Comparison of ENCODE assay signal across 1 cellular context in the genomic region with DNA sequence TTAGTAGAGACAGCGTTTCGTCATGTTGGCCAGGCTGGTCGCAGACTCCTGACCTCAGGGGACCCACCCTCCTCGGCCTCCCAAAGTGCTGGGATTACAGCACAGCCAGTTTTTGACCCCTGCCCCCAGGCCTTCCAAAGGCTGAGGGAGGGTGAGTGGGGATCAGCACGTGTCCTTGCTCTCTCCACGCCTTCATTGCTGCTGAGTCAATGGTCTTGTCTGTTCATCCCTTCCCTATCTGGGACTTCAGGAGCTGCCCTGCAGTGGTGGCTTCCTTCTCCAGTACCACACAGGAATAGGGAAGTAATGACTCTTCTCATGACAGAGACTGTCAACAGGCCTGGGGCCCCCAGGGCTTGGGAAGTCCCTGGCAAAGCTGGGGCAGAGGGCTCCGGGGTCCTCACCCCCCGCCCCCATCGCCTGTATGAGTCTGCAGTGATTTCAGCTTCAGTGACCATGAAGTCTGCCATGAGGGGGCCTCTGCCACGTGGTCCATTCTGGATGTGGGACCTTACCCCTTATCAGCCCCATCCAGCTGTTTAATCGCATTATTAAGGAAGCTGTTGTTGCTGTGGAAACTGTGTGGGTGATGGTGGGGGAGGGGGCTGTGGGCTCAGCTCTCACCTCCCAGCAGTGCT.
TF ChIP-seq lines count a peak whose summit lies in the region.

No MANE protein-coding gene starts in this region.

TF ChIP-seq in HepG2, 621 proteins besides CTCF, POLR2A, EP300 and RAD21 (continued from another document and continues in another):
- TF ChIP-seq, protein P1, sequence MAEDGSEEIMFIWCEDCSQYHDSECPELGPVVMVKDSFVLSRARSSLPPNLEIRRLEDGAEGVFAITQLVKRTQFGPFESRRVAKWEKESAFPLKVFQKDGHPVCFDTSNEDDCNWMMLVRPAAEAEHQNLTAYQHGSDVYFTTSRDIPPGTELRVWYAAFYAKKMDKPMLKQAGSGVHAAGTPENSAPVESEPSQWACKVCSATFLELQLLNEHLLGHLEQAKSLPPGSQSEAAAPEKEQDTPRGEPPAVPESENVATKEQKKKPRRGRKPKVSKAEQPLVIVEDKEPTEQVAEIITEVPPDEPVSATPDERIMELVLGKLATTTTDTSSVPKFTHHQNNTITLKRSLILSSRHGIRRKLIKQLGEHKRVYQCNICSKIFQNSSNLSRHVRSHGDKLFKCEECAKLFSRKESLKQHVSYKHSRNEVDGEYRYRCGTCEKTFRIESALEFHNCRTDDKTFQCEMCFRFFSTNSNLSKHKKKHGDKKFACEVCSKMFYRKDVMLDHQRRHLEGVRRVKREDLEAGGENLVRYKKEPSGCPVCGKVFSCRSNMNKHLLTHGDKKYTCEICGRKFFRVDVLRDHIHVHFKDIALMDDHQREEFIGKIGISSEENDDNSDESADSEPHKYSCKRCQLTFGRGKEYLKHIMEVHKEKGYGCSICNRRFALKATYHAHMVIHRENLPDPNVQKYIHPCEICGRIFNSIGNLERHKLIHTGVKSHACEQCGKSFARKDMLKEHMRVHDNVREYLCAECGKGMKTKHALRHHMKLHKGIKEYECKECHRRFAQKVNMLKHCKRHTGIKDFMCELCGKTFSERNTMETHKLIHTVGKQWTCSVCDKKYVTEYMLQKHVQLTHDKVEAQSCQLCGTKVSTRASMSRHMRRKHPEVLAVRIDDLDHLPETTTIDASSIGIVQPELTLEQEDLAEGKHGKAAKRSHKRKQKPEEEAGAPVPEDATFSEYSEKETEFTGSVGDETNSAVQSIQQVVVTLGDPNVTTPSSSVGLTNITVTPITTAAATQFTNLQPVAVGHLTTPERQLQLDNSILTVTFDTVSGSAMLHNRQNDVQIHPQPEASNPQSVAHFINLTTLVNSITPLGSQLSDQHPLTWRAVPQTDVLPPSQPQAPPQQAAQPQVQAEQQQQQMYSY (CRISPR knock-in tag; IDR thresholded peaks at IDR 0.05) = no peak
- TF ChIP-seq KDM3A (CRISPR knock-in tag; IDR thresholded peaks at IDR 0.05; ENCODE audit: low read depth) = no peak
- no peak for TF ChIP-seq TBL1XR1 (IDR thresholded peaks at IDR 0.05; ENCODE audit: borderline replicate concordance, low read length, partially characterized antibody)
- TF ChIP-seq SMAD1 (CRISPR knock-in tag; IDR thresholded peaks at IDR 0.05; ENCODE audit: borderline replicate concordance, low read depth) = no peak
- TF ChIP-seq, protein P2, sequence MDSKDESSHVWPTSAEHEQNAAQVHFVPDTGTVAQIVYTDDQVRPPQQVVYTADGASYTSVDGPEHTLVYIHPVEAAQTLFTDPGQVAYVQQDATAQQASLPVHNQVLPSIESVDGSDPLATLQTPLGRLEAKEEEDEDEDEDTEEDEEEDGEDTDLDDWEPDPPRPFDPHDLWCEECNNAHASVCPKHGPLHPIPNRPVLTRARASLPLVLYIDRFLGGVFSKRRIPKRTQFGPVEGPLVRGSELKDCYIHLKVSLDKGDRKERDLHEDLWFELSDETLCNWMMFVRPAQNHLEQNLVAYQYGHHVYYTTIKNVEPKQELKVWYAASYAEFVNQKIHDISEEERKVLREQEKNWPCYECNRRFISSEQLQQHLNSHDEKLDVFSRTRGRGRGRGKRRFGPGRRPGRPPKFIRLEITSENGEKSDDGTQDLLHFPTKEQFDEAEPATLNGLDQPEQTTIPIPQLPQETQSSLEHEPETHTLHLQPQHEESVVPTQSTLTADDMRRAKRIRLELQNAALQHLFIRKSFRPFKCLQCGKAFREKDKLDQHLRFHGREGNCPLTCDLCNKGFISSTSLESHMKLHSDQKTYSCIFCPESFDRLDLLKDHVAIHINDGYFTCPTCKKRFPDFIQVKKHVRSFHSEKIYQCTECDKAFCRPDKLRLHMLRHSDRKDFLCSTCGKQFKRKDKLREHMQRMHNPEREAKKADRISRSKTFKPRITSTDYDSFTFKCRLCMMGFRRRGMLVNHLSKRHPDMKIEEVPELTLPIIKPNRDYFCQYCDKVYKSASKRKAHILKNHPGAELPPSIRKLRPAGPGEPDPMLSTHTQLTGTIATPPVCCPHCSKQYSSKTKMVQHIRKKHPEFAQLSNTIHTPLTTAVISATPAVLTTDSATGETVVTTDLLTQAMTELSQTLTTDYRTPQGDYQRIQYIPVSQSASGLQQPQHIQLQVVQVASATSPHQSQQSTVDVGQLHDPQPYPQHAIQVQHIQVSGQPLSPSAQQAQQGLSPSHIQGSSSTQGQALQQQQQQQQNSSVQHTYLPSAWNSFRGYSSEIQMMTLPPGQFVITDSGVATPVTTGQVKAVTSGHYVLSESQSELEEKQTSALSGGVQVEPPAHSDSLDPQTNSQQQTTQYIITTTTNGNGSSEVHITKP (CRISPR knock-in tag; IDR thresholded peaks at IDR 0.05; ENCODE audit: low read depth) = no peak
- TF ChIP-seq, protein P3, sequence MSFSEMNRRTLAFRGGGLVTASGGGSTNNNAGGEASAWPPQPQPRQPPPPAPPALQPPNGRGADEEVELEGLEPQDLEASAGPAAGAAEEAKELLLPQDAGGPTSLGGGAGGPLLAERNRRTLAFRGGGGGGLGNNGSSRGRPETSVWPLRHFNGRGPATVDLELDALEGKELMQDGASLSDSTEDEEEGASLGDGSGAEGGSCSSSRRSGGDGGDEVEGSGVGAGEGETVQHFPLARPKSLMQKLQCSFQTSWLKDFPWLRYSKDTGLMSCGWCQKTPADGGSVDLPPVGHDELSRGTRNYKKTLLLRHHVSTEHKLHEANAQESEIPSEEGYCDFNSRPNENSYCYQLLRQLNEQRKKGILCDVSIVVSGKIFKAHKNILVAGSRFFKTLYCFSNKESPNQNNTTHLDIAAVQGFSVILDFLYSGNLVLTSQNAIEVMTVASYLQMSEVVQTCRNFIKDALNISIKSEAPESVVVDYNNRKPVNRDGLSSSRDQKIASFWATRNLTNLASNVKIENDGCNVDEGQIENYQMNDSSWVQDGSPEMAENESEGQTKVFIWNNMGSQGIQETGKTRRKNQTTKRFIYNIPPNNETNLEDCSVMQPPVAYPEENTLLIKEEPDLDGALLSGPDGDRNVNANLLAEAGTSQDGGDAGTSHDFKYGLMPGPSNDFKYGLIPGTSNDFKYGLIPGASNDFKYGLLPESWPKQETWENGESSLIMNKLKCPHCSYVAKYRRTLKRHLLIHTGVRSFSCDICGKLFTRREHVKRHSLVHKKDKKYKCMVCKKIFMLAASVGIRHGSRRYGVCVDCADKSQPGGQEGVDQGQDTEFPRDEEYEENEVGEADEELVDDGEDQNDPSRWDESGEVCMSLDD (CRISPR knock-in tag; IDR thresholded peaks at IDR 0.05; ENCODE audit: borderline replicate concordance) = no peak
- no peak for TF ChIP-seq TRIM24 (CRISPR knock-in tag; IDR thresholded peaks at IDR 0.05)
- TF ChIP-seq ZNF761 (CRISPR knock-in tag; conservative IDR thresholded peaks at IDR 0.05) = no peak
- no peak for TF ChIP-seq PHB2 (IDR thresholded peaks at IDR 0.05; ENCODE audit: partially characterized antibody)
- no peak for TF ChIP-seq SNRNP70 (IDR thresholded peaks at IDR 0.05; ENCODE audit: low read depth, low read length)
- TF ChIP-seq MXD4 (CRISPR knock-in tag; IDR thresholded peaks at IDR 0.05) = no peak; the same call in 1 of the 2 replicates
- peak; percentile 20; the same call in 1 of the 2 replicates for TF ChIP-seq SIX4 (CRISPR knock-in tag; IDR thresholded peaks at IDR 0.05)
- no peak for TF ChIP-seq TOPORS (CRISPR knock-in tag; IDR thresholded peaks at IDR 0.05)
- peak; percentile 86 for TF ChIP-seq HNF4G (IDR thresholded peaks at IDR 0.05; ENCODE audit: borderline replicate concordance, low read depth, low read length)
- peak; percentile 84; the same call in 1 of the 2 replicates for TF ChIP-seq HNF4G (CRISPR knock-in tag; IDR thresholded peaks at IDR 0.05; ENCODE audit: borderline replicate concordance, low read depth)
- TF ChIP-seq MZF1 (CRISPR knock-in tag; IDR thresholded peaks at IDR 0.05; ENCODE audit: borderline replicate concordance) = no peak
- TF ChIP-seq HOXA3 (CRISPR knock-in tag; IDR thresholded peaks at IDR 0.05) = peak; percentile 92
- TF ChIP-seq, protein P4, sequence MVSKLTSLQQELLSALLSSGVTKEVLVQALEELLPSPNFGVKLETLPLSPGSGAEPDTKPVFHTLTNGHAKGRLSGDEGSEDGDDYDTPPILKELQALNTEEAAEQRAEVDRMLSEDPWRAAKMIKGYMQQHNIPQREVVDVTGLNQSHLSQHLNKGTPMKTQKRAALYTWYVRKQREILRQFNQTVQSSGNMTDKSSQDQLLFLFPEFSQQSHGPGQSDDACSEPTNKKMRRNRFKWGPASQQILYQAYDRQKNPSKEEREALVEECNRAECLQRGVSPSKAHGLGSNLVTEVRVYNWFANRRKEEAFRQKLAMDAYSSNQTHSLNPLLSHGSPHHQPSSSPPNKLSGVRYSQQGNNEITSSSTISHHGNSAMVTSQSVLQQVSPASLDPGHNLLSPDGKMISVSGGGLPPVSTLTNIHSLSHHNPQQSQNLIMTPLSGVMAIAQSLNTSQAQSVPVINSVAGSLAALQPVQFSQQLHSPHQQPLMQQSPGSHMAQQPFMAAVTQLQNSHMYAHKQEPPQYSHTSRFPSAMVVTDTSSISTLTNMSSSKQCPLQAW (CRISPR knock-in tag; IDR thresholded peaks at IDR 0.05) = peak; percentile 26; the same call in 1 of the 2 replicates
- no peak for TF ChIP-seq MIER2 (CRISPR knock-in tag; IDR thresholded peaks at IDR 0.05)
- no peak for TF ChIP-seq U2AF1 (optimal IDR thresholded peaks at IDR 0.05; ENCODE audit: low read depth, low read length)
- no peak for TF ChIP-seq ZNF619 (CRISPR knock-in tag; IDR thresholded peaks at IDR 0.05)
- TF ChIP-seq, protein P5, sequence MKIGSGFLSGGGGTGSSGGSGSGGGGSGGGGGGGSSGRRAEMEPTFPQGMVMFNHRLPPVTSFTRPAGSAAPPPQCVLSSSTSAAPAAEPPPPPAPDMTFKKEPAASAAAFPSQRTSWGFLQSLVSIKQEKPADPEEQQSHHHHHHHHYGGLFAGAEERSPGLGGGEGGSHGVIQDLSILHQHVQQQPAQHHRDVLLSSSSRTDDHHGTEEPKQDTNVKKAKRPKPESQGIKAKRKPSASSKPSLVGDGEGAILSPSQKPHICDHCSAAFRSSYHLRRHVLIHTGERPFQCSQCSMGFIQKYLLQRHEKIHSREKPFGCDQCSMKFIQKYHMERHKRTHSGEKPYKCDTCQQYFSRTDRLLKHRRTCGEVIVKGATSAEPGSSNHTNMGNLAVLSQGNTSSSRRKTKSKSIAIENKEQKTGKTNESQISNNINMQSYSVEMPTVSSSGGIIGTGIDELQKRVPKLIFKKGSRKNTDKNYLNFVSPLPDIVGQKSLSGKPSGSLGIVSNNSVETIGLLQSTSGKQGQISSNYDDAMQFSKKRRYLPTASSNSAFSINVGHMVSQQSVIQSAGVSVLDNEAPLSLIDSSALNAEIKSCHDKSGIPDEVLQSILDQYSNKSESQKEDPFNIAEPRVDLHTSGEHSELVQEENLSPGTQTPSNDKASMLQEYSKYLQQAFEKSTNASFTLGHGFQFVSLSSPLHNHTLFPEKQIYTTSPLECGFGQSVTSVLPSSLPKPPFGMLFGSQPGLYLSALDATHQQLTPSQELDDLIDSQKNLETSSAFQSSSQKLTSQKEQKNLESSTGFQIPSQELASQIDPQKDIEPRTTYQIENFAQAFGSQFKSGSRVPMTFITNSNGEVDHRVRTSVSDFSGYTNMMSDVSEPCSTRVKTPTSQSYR (CRISPR knock-in tag; IDR thresholded peaks at IDR 0.05; ENCODE audit: borderline replicate concordance) = peak; percentile 67; the same call in 1 of the 2 replicates
- TF ChIP-seq BHLHE40 (IDR thresholded peaks at IDR 0.05; ENCODE audit: low read length) = peak; percentile 85
- no peak for TF ChIP-seq ZNF260 (CRISPR knock-in tag; IDR thresholded peaks at IDR 0.05; ENCODE audit: borderline replicate concordance, low read depth)
- TF ChIP-seq, protein P6, sequence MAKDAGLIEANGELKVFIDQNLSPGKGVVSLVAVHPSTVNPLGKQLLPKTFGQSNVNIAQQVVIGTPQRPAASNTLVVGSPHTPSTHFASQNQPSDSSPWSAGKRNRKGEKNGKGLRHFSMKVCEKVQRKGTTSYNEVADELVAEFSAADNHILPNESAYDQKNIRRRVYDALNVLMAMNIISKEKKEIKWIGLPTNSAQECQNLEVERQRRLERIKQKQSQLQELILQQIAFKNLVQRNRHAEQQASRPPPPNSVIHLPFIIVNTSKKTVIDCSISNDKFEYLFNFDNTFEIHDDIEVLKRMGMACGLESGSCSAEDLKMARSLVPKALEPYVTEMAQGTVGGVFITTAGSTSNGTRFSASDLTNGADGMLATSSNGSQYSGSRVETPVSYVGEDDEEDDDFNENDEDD (CRISPR knock-in tag; IDR thresholded peaks at IDR 0.05; ENCODE audit: borderline replicate concordance) = peak; percentile 73; the same call in 1 of the 2 replicates
- no peak for TF ChIP-seq NKX3-1 (CRISPR knock-in tag; IDR thresholded peaks at IDR 0.05)
- no peak for TF ChIP-seq FOXM1 (CRISPR knock-in tag; IDR thresholded peaks at IDR 0.05)
- TF ChIP-seq HOXA5 (CRISPR knock-in tag; IDR thresholded peaks at IDR 0.05) = peak; percentile 29; the same call in 1 of the 2 replicates
- TF ChIP-seq NCOR1 (IDR thresholded peaks at IDR 0.05; ENCODE audit: borderline replicate concordance, low read length) = 0 out of 2 replicates have a peak, but pooled peaks have one; percentile 50
- TF ChIP-seq, protein P7, sequence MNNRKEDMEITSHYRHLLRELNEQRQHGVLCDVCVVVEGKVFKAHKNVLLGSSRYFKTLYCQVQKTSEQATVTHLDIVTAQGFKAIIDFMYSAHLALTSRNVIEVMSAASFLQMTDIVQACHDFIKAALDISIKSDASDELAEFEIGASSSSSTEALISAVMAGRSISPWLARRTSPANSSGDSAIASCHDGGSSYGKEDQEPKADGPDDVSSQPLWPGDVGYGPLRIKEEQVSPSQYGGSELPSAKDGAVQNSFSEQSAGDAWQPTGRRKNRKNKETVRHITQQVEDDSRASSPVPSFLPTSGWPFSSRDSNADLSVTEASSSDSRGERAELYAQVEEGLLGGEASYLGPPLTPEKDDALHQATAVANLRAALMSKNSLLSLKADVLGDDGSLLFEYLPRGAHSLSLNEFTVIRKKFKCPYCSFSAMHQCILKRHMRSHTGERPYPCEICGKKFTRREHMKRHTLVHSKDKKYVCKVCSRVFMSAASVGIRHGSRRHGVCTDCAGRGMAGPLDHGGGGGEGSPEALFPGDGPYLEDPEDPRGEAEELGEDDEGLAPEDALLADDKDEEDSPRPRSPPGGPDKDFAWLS (CRISPR knock-in tag; IDR thresholded peaks at IDR 0.05; ENCODE audit: borderline replicate concordance) = no peak
- TF ChIP-seq ZNF775 (CRISPR knock-in tag; IDR thresholded peaks at IDR 0.05; ENCODE audit: borderline replicate concordance) = no peak
- peak; percentile 93 for TF ChIP-seq SALL1 (CRISPR knock-in tag; IDR thresholded peaks at IDR 0.05)
- TF ChIP-seq ZNF589 (CRISPR knock-in tag; conservative IDR thresholded peaks at IDR 0.05) = no peak
- TF ChIP-seq JARID2 (CRISPR knock-in tag; IDR thresholded peaks at IDR 0.05; ENCODE audit: insufficient replicate concordance) = no peak
